8 cellular contexts compared by ENCODE assay signal in genomic region chr3:131361464-131362421, GRCh38. TPM values are rescaled to one million over a fixed set of nuclear protein-coding genes. Genes with fewer than 3 reads are reported as not detected.
DNase-seq lines count a peak whose midpoint lies in the region; ATAC-seq and TF ChIP-seq lines count a peak whose summit lies in the region.

No MANE protein-coding gene starts in this region.

- ATAC-seq in GM21367 (IDR thresholded peaks at IDR 0.05; ENCODE audit: unreplicated experiment) (peak; percentile 91), psoas muscle (peak; percentile 84 to 94 (median 92))

- H3K79me2 ChIP-seq in hepatocyte = peaks cover 10% of the 10 kb centered on the region

- H3K4me3 Mint-ChIP-seq in Caco-2 (ENCODE audit: unreplicated experiment) = peak overlapping the region; percentile 87

- DNase-seq in Caco-2 = peak; percentile 95 to 96
- peak; percentile 91 for DNase-seq in LoVo (ENCODE audit: low spot score)
- peak; percentile 70 for DNase-seq in astrocyte of the hippocampus (ENCODE audit: low read depth, low spot score)
- peak; percentile 93 for DNase-seq in hepatocyte (ENCODE audit: low spot score)
- DNase-seq in psoas muscle = peak; percentile 81 to 88
- DNase-seq in EL = no peak
- no peak for DNase-seq in T1000 (lab: John Stamatoyannopoulos, UW)

- no peaks in the 10 kb centered on the region for H3K9me3 Mint-ChIP-seq in Caco-2 (ENCODE audit: unreplicated experiment)

- H4K20me1 ChIP-seq in hepatocyte (ENCODE audit: insufficient read depth, poor library complexity, severe bottlenecking) = no peaks in the 10 kb centered on the region

- peak overlapping the region; percentile 84 for H3K27ac Mint-ChIP-seq in Caco-2 (ENCODE audit: unreplicated experiment)

- no peaks in the 10 kb centered on the region for H3K27me3 ChIP-seq in Caco-2 (replicated peaks; ENCODE audit: control insufficient read depth, insufficient read depth, low read length)
- no peaks in the 10 kb centered on the region for H3K27me3 ChIP-seq in hepatocyte
- no peaks in the 10 kb centered on the region for H3K27me3 ChIP-seq in psoas muscle (ENCODE audit: insufficient read depth in 3 of 3, low read length in 2 of 3)

- H3K27ac ChIP-seq in hepatocyte (peak overlapping the region; percentile 83), psoas muscle (peak overlapping the region; percentile 39)

- CTCF ChIA-PET in Caco-2 (lab: Charles Lee) = no interaction called here

- POLR2A ChIA-PET in Caco-2 (lab: Charles Lee) = interaction anchor here (1.0 kb wide), 1 partner anchor 20 kb away, joined by 10 read pairs; the partner anchor contains the start of gene NUDT16

- WGBS in hepatocyte (ENCODE audit: low lambda C conversion rate, missing lambda C conversion rate) = 29% methylated on average over 64 of the region's 64 CpGs
- 9 to 10% (median 9%) methylated on average over 61 to 64 of the region's 64 CpGs for WGBS in psoas muscle, 3 donors

- H2AFZ ChIP-seq in hepatocyte = peak overlapping the region; percentile 72

- H3K4me3 ChIP-seq in Caco-2 (ENCODE audit: low read depth, low read length) = peak overlapping the region; percentile 84
- H3K4me3 ChIP-seq in hepatocyte = peak overlapping the region; percentile 32
- H3K4me3 ChIP-seq in psoas muscle = peak overlapping the region; percentile 70

- intact Hi-C loops in Caco-2 (cut with micrococcal nuclease; ENCODE audit: unreplicated experiment) = loop anchor here (1.0 kb wide), 1 partner anchor 20 kb away; the partner anchor contains the start of gene NUDT16
- intact Hi-C loops in psoas muscle (cut with DNase I) = no loop called here

- H3K36me3 ChIP-seq in Caco-2 (ENCODE audit: control insufficient read depth, insufficient read depth, low read length) (no peaks in the 10 kb centered on the region; the same call in 1 of the 2 replicates), hepatocyte (replicated peaks; ENCODE audit: insufficient read depth, low read depth) (no peaks in the 10 kb centered on the region), psoas muscle (ENCODE audit: insufficient read depth in 1 of 2, low read depth in 1 of 2) (no peaks in the 10 kb centered on the region)

- H3K4me1 ChIP-seq in Caco-2 = no peaks in the 10 kb centered on the region
- H3K4me1 ChIP-seq in hepatocyte (ENCODE audit: insufficient read depth) = peaks cover 9% of the 10 kb centered on the region
- H3K4me1 ChIP-seq in psoas muscle = peaks cover 8% of the 10 kb centered on the region

- H3K9me2 ChIP-seq in hepatocyte (replicated peaks; ENCODE audit: insufficient read depth) = no peaks in the 10 kb centered on the region

- no peaks in the 10 kb centered on the region for H3K9me3 ChIP-seq in Caco-2
- H3K9me3 ChIP-seq in hepatocyte (ENCODE audit: low read depth) = no peaks in the 10 kb centered on the region
- H3K9me3 ChIP-seq in psoas muscle = no peaks in the 10 kb centered on the region

- peaks cover 8% of the 10 kb centered on the region for H3K36me3 Mint-ChIP-seq in Caco-2 (ENCODE audit: insufficient read depth, unreplicated experiment)

- peaks cover 7% of the 10 kb centered on the region for H3K4me1 Mint-ChIP-seq in Caco-2 (ENCODE audit: low read depth, unreplicated experiment)

- peak overlapping the region; percentile 89 for H3K4me2 ChIP-seq in hepatocyte

- no peaks in the 10 kb centered on the region for H3K27me3 Mint-ChIP-seq in Caco-2 (ENCODE audit: insufficient read depth, unreplicated experiment)

- BruUV-seq in Caco-2 (replicated peaks; lab: Mats Ljungman, UMichigan) = no TSS peak

- no peak for TF ChIP-seq CTCF in Caco-2 (IDR thresholded peaks at IDR 0.05; ENCODE audit: insufficient read depth in 1 of 2, low read depth in 1 of 2, low read length in 1 of 2, severe bottlenecking in 1 of 2, unreplicated experiment in 1 of 2)
- no peak for TF ChIP-seq CTCF in hepatocyte (IDR thresholded peaks at IDR 0.05; ENCODE audit: poor library complexity)
- TF ChIP-seq CTCF in psoas muscle (IDR thresholded peaks at IDR 0.05) = no peak

RNA-seq across cellular contexts. Expression of gene NUDT16, which starts 19.8 kb away (rescaled TPM):
- total RNA-seq in Caco-2 (2022) = 16.6 TPM in 2 replicates
- total RNA-seq in hepatocyte = 32.5 and 33.5 TPM in 2 replicates
- 27.8 and 29.3 TPM in 2 replicates for polyA plus RNA-seq in hepatocyte
- total RNA-seq in psoas muscle = 10 to 100 TPM in 3 of 4 donors, 1 to 10 TPM in 1; 9.0 to 25.9 (median 11.4) TPM
- 10 to 100 TPM in 1 of 3 donors, 1 to 10 TPM in 2; 5.2 to 10.9 (median 8.9) TPM for polyA plus RNA-seq in psoas muscle

Comparison
In these comparisons a context has a peak if more than half of its experiments do, and no peak if none do; other contexts are left out.
1. DNase-seq: peak in Caco-2 (2 of 2), LoVo (single experiment), astrocyte of the hippocampus (single experiment), hepatocyte (single experiment) and psoas muscle (2 of 2); none in EL (single experiment) and T1000 (single experiment).
2. H3K4me3 ChIP-seq: peak in every context shown above with its lines; median percentile 84 in Caco-2; 70 in psoas muscle; 32 in hepatocyte.